ENCODE assay signal across 8 cellular contexts in genomic region chr3:87227104-87227834, GRCh38. TPM values are rescaled to one million over a fixed set of nuclear protein-coding genes. Genes with fewer than 3 reads are reported as not detected.
DNase-seq lines count a peak whose midpoint lies in the region; ATAC-seq and TF ChIP-seq lines count a peak whose summit lies in the region.

A gene with protein sequence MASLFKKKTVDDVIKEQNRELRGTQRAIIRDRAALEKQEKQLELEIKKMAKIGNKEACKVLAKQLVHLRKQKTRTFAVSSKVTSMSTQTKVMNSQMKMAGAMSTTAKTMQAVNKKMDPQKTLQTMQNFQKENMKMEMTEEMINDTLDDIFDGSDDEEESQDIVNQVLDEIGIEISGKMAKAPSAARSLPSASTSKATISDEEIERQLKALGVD (plus strand): TSS chr3:87227309. CDS start chr3:87227523, 214 bp downstream.

- H3K36me3 ChIP-seq in smooth muscle cell (ENCODE audit: low read depth): no peaks in the 10 kb centered on the region

- WGBS in smooth muscle cell (ENCODE audit: low lambda C conversion rate): 2% methylated on average over 59 of the region's 59 CpGs

- CTCF ChIA-PET in activated B cell treated with CpG ODN at 0.5 μM for 24 hours (lab: Charles Lee): interaction anchor here (0.8 to 1.3 kb wide), 2 partner anchors 33 to 94 kb away, joined by 3 to 6 read pairs; no protein-coding TSS in a partner anchor

- no peaks in the 10 kb centered on the region for H3K9me3 ChIP-seq in smooth muscle cell (replicated peaks; ENCODE audit: low read depth)

- H3K4me2 ChIP-seq in smooth muscle cell: peak within 1 kb of the TSS; percentile 94

- POLR2A ChIA-PET in activated B cell treated with CpG ODN at 0.5 μM for 24 hours (lab: Charles Lee): interaction anchor here (0.6 to 2.2 kb wide), 3 partner anchors 832 to 923 kb away, joined by 7 to 13 read pairs (median 8); partner anchors contain the start of genes C3orf38, CGGBP1 and ZNF654

- H2AFZ ChIP-seq in smooth muscle cell (ENCODE audit: low read depth): peak within 1 kb of the TSS; percentile 98

- ATAC-seq in GM19025 (IDR thresholded peaks at IDR 0.05; ENCODE audit: low read depth, unreplicated experiment): peak; percentile 95
- peak; percentile 96 for ATAC-seq in HG03280 (IDR thresholded peaks at IDR 0.05; ENCODE audit: unreplicated experiment)
- ATAC-seq in activated B cell treated with CpG ODN at 0.5 μM for 24 hours (ENCODE audit: low read depth): peak; percentile 90

- H3K4me3 ChIP-seq in cardiac fibroblast (replicated peaks in 1 of 2; ENCODE audit: low read depth in 2 of 2, low read length in 2 of 2) (peak within 1 kb of the TSS; percentile 77 to 98), smooth muscle cell (peak within 1 kb of the TSS; percentile 94)

- H4K20me1 ChIP-seq in smooth muscle cell (ENCODE audit: low read depth): peaks cover 41% of the 10 kb centered on the region

- peaks cover 47% of the 10 kb centered on the region for H3K79me2 ChIP-seq in smooth muscle cell (ENCODE audit: low read depth)

- H3K4me3 Mint-ChIP-seq in activated B cell treated with CpG ODN at 0.5 μM for 24 hours: peak within 1 kb of the TSS; percentile 99
- H3K4me3 Mint-ChIP-seq in immature natural killer cell: peak within 1 kb of the TSS; percentile 93 to 98 (median 97)

- TF ChIP-seq CTCF in AG09319 (IDR thresholded peaks at IDR 0.05; ENCODE audit: low read depth, low read length) (no peak), activated B cell treated with CpG ODN at 0.5 μM for 24 hours (IDR thresholded peaks at IDR 0.05) (no peak), cardiac fibroblast (IDR thresholded peaks at IDR 0.05; ENCODE audit: low read depth, low read length) (no peak), smooth muscle cell (IDR thresholded peaks at IDR 0.05; ENCODE audit: borderline replicate concordance, insufficient read depth, poor library complexity, severe bottlenecking) (no peak)

- H3K36me3 Mint-ChIP-seq in activated B cell treated with CpG ODN at 0.5 μM for 24 hours (ENCODE audit: low read depth) (peaks cover 14% of the 10 kb centered on the region), immature natural killer cell (no peaks in the 10 kb centered on the region)

- H3K4me1 Mint-ChIP-seq in activated B cell treated with CpG ODN at 0.5 μM for 24 hours (peaks cover 49% of the 10 kb centered on the region), immature natural killer cell (peaks cover 30 to 43% of the 10 kb centered on the region in 2 donors)

- intact Hi-C loops in activated B cell treated with CpG ODN at 0.5 μM for 24 hours (cut with micrococcal nuclease): loop anchor here (1.0 to 2.0 kb wide), 5 partner anchors 10 to 922 kb away; partner anchors contain the start of genes C3orf38, CGGBP1 and ZNF654

- peak within 1 kb of the TSS; percentile 97 for H3K27ac Mint-ChIP-seq in activated B cell treated with CpG ODN at 0.5 μM for 24 hours
- H3K27ac Mint-ChIP-seq in immature natural killer cell: peak within 1 kb of the TSS; percentile 92 to 97 (median 94)

- no peaks in the 10 kb centered on the region for H3F3A ChIP-seq in smooth muscle cell (ENCODE audit: low read depth)

- peaks cover 11% of the 10 kb centered on the region for H3K4me1 ChIP-seq in smooth muscle cell (ENCODE audit: low read depth)

- H3K27ac ChIP-seq in smooth muscle cell (ENCODE audit: low read depth): peak within 1 kb of the TSS; percentile 96

- no peaks in the 10 kb centered on the region for H3K27me3 ChIP-seq in smooth muscle cell (ENCODE audit: low read depth)

- H3K27me3 Mint-ChIP-seq in activated B cell treated with CpG ODN at 0.5 μM for 24 hours (peaks cover 7% of the 10 kb centered on the region), immature natural killer cell (ENCODE audit: low read depth in 3 of 3) (peaks cover 10 to 17% (median 16%) of the 10 kb centered on the region in 3 donors)

- peak within 1 kb of the TSS; percentile 99 for H3K9ac ChIP-seq in smooth muscle cell (ENCODE audit: low read depth)

- peak; percentile 80 for DNase-seq in AG09319 (ENCODE audit: extremely low read depth, low read depth)
- DNase-seq in NCI-H345 (lab: John Stamatoyannopoulos, UW): peak; percentile 87
- peak; percentile 92 for DNase-seq in activated B cell treated with CpG ODN at 0.5 μM for 24 hours
- DNase-seq in cardiac fibroblast (ENCODE audit: low read depth in 2 of 2): peak; percentile 95 to 96
- DNase-seq in immature natural killer cell: peak; percentile 89 to 91 (median 90)
- DNase-seq in smooth muscle cell (lab: John Stamatoyannopoulos, UW; ENCODE audit: unreplicated experiment): peak; percentile 72

- H3K9me3 Mint-ChIP-seq in activated B cell treated with CpG ODN at 0.5 μM for 24 hours (peaks cover 2% of the 10 kb centered on the region), immature natural killer cell (no peaks in the 10 kb centered on the region)

RNA-seq across cellular contexts. Expression of the gene that starts here (rescaled TPM):
- total RNA-seq in activated B cell treated with CpG ODN at 0.5 μM for 24 hours: 21.7 and 26.8 TPM in 2 replicates
- 10 to 100 TPM; 32.2 to 59.2 (median 48.5) TPM for polyA plus RNA-seq in immature natural killer cell
- 43.2 and 44.6 TPM in 2 replicates for total RNA-seq in smooth muscle cell
- polyA plus RNA-seq in smooth muscle cell: 49.0 and 52.0 TPM in 2 replicates

Comparison
In these comparisons a context has a peak if more than half of its experiments do, and no peak if none do; other contexts are left out.
1. Peak in every context shown above with its lines: DNase-seq, ATAC-seq, H3K4me3 ChIP-seq and H3K27ac ChIP-seq.